ENCODE assay signal across 8 cellular contexts in genomic region chr1:16979475-16980327, GRCh38. TPM values are rescaled to one million over a fixed set of nuclear protein-coding genes. Genes with fewer than 3 reads are reported as not detected.
A peak's percentile ranks its signal among the peaks of the same experiment; 100 is the strongest.
DNase-seq lines count a peak whose midpoint lies in the region; ATAC-seq and TF ChIP-seq lines count a peak whose summit lies in the region.

No MANE protein-coding gene starts in this region.

- no peaks in the 10 kb centered on the region for H3K36me3 Mint-ChIP-seq in CD8-positive, alpha-beta T cell
- no peaks in the 10 kb centered on the region for H3K36me3 Mint-ChIP-seq in activated CD8-positive, alpha-beta T cell treated with anti-CD3 and anti-CD28 coated beads, Interleukin-2, amount 10 ng/mL, durations not matched to agents 7 days and 5 days (ENCODE audit: low read depth)

- no peaks in the 10 kb centered on the region for H3K9me3 ChIP-seq in CD8-positive, alpha-beta T cell (ENCODE audit: low read length)
- no peaks in the 10 kb centered on the region for H3K9me3 ChIP-seq in SJSA1 (replicated peaks)
- no peaks in the 10 kb centered on the region for H3K9me3 ChIP-seq in psoas muscle

- no peaks in the 10 kb centered on the region for H3K36me3 ChIP-seq in CD8-positive, alpha-beta T cell (ENCODE audit: insufficient read depth, low read length)
- H3K36me3 ChIP-seq in SJSA1 (no peaks in the 10 kb centered on the region), psoas muscle (ENCODE audit: insufficient read depth in 1 of 2, low read depth in 1 of 2) (no peaks in the 10 kb centered on the region)

- no peaks in the 10 kb centered on the region for H3K9me3 Mint-ChIP-seq in CD8-positive, alpha-beta T cell
- no peaks in the 10 kb centered on the region for H3K9me3 Mint-ChIP-seq in activated CD8-positive, alpha-beta T cell treated with anti-CD3 and anti-CD28 coated beads, Interleukin-2, amount 10 ng/mL, durations not matched to agents 7 days and 5 days (ENCODE audit: insufficient read depth)

- H3K4me3 ChIP-seq in CD8-positive, alpha-beta T cell (ENCODE audit: low read depth, low read length), result no peak overlapping the region
- H3K4me3 ChIP-seq in SJSA1, result peak overlapping the region; percentile 45
- H3K4me3 ChIP-seq in fibroblast of villous mesenchyme (ENCODE audit: low read depth, low read length), result peak overlapping the region; percentile 71
- H3K4me3 ChIP-seq in psoas muscle, result peak overlapping the region; percentile 55

- peak overlapping the region; percentile 39 for H3K4me3 Mint-ChIP-seq in CD8-positive, alpha-beta T cell
- H3K4me3 Mint-ChIP-seq in activated CD8-positive, alpha-beta T cell treated with anti-CD3 and anti-CD28 coated beads, Interleukin-2, amount 10 ng/mL, durations not matched to agents 7 days and 5 days, result no peak overlapping the region

- peaks cover 6% of the 10 kb centered on the region for H3K4me1 Mint-ChIP-seq in CD8-positive, alpha-beta T cell (ENCODE audit: low read depth)
- peaks cover 9% of the 10 kb centered on the region for H3K4me1 Mint-ChIP-seq in activated CD8-positive, alpha-beta T cell treated with anti-CD3 and anti-CD28 coated beads, Interleukin-2, amount 10 ng/mL, durations not matched to agents 7 days and 5 days (ENCODE audit: low read depth)

- H3K4me1 ChIP-seq in CD8-positive, alpha-beta T cell (ENCODE audit: insufficient read depth, low read length), result no peaks in the 10 kb centered on the region
- H3K4me1 ChIP-seq in SJSA1 (replicated peaks) (peaks cover 23% of the 10 kb centered on the region), psoas muscle (no peaks in the 10 kb centered on the region)

- POLR2A ChIA-PET in CD8-positive, alpha-beta T cell (lab: Charles Lee), result no interaction called here
- POLR2A ChIA-PET in activated CD8-positive, alpha-beta T cell treated with anti-CD3 and anti-CD28 coated beads, Interleukin-2, amount 10 ng/mL, durations not matched to agents 7 days and 5 days (lab: Charles Lee), result no interaction called here

- H3K27me3 ChIP-seq in CD8-positive, alpha-beta T cell (ENCODE audit: insufficient read depth, low read length), result peaks cover 6% of the 10 kb centered on the region
- H3K27me3 ChIP-seq in SJSA1 (replicated peaks) (no peaks in the 10 kb centered on the region), psoas muscle (ENCODE audit: insufficient read depth in 3 of 3, low read length in 2 of 3) (peaks cover 0 to 18% (median 10%) of the 10 kb centered on the region in 3 donors)

- CTCF ChIA-PET in CD8-positive, alpha-beta T cell (lab: Charles Lee), result no interaction called here
- CTCF ChIA-PET in activated CD8-positive, alpha-beta T cell treated with anti-CD3 and anti-CD28 coated beads, Interleukin-2, amount 10 ng/mL, durations not matched to agents 7 days and 5 days (lab: Charles Lee), result interaction anchor here (0.7 to 2.4 kb wide), 2 partner anchors 19 to 68 kb away, joined by 3 to 16 read pairs; no protein-coding TSS in a partner anchor

- 23 to 26% (median 23%) methylated on average over 38 to 44 of the region's 44 CpGs for WGBS in psoas muscle, 3 donors

- TF ChIP-seq CTCF in CD8-positive, alpha-beta T cell (IDR thresholded peaks at IDR 0.05), result no peak
- TF ChIP-seq CTCF in fibroblast of villous mesenchyme (IDR thresholded peaks at IDR 0.05; ENCODE audit: insufficient read depth, low read depth, low read length), result no peak
- TF ChIP-seq CTCF in psoas muscle (IDR thresholded peaks at IDR 0.05), result no peak

- no peak for ATAC-seq in CD8-positive, alpha-beta T cell
- no peak for ATAC-seq in psoas muscle
- no peak for ATAC-seq in activated CD8-positive, alpha-beta T cell treated with anti-CD3 and anti-CD28 coated beads, Interleukin-2, amount 10 ng/mL, durations not matched to agents 7 days and 5 days
- no peak for ATAC-seq in HG03095 (IDR thresholded peaks at IDR 0.05; ENCODE audit: unreplicated experiment)

- intact Hi-C loops in CD8-positive, alpha-beta T cell (cut with DNase I, micrococcal nuclease), result no loop called here
- intact Hi-C loops in psoas muscle (cut with DNase I), result no loop called here

- no peak for DNase-seq in CD8-positive, alpha-beta T cell
- no peak for DNase-seq in SJSA1 (ENCODE audit: low read depth in 1 of 2, low spot score in 2 of 2)
- peak; percentile 51 for DNase-seq in fibroblast of villous mesenchyme (ENCODE audit: low read depth)
- no peak for DNase-seq in psoas muscle
- DNase-seq in NCI-H2107 (lab: John Stamatoyannopoulos, UW), result no peak
- no peak for DNase-seq in SW480 (ENCODE audit: low spot score)
- no peak for DNase-seq in activated CD8-positive, alpha-beta T cell treated with anti-CD3 and anti-CD28 coated beads, Interleukin-2, amount 10 ng/mL, durations not matched to agents 7 days and 5 days

- H3K27me3 Mint-ChIP-seq in CD8-positive, alpha-beta T cell (ENCODE audit: low read depth), result peaks cover 18% of the 10 kb centered on the region
- H3K27me3 Mint-ChIP-seq in activated CD8-positive, alpha-beta T cell treated with anti-CD3 and anti-CD28 coated beads, Interleukin-2, amount 10 ng/mL, durations not matched to agents 7 days and 5 days (ENCODE audit: low read depth), result peaks cover 20% of the 10 kb centered on the region

- no peak overlapping the region for H3K27ac Mint-ChIP-seq in CD8-positive, alpha-beta T cell
- H3K27ac Mint-ChIP-seq in activated CD8-positive, alpha-beta T cell treated with anti-CD3 and anti-CD28 coated beads, Interleukin-2, amount 10 ng/mL, durations not matched to agents 7 days and 5 days, result no peak overlapping the region

- no peak overlapping the region for H3K27ac ChIP-seq in CD8-positive, alpha-beta T cell (ENCODE audit: low read depth, low read length)
- no peak overlapping the region for H3K27ac ChIP-seq in SJSA1
- H3K27ac ChIP-seq in psoas muscle, result no peak overlapping the region

RNA-seq across cellular contexts. Expression of gene MFAP2, which starts 0.7 kb away (rescaled TPM):
- not detected for total RNA-seq in CD8-positive, alpha-beta T cell
- 9.3 and 16.7 TPM in 2 replicates for total RNA-seq in SJSA1 (2014; rRNA removed; shearing (Covaris generic))
- 33.2 and 70.2 TPM in 2 replicates for total RNA-seq in fibroblast of villous mesenchyme
- 1 to 10 TPM in 2 of 4 donors, under 1 TPM in 2; 0.57 to 4.0 (median 1.1) TPM for total RNA-seq in psoas muscle
- polyA plus RNA-seq in psoas muscle, result 1 to 10 TPM in 1 of 3 donors, under 1 TPM in 2; 0.40 to 1.5 (median 0.49) TPM
- total RNA-seq in activated CD8-positive, alpha-beta T cell treated with anti-CD3 and anti-CD28 coated beads, Interleukin-2, amount 10 ng/mL, durations not matched to agents 7 days and 5 days, result not detected

RNA-seq across cellular contexts. Expression of gene ATP13A2, which starts 32.0 kb away (rescaled TPM):
- total RNA-seq in CD8-positive, alpha-beta T cell, result 10 to 100 TPM; 23.4 to 24.2 TPM
- total RNA-seq in SJSA1 (2014; rRNA removed; shearing (Covaris generic)), result 15.2 and 17.1 TPM in 2 replicates
- total RNA-seq in fibroblast of villous mesenchyme, result 40.2 and 42.2 TPM in 2 replicates
- total RNA-seq in psoas muscle, result 10 to 100 TPM; 13.9 to 30.6 (median 22.6) TPM
- polyA plus RNA-seq in psoas muscle, result 10 to 100 TPM; 17.3 to 22.6 (median 19.4) TPM
- total RNA-seq in activated CD8-positive, alpha-beta T cell treated with anti-CD3 and anti-CD28 coated beads, Interleukin-2, amount 10 ng/mL, durations not matched to agents 7 days and 5 days, result 10 to 100 TPM; 42.7 to 51.4 TPM

RNA-seq across cellular contexts. Expression of gene CROCC, which starts 58.0 kb away (rescaled TPM):
- total RNA-seq in CD8-positive, alpha-beta T cell, result 10 to 100 TPM; 51.2 to 54.0 TPM
- 11.2 and 21.7 TPM in 2 replicates for total RNA-seq in SJSA1 (2014; rRNA removed; shearing (Covaris generic))
- total RNA-seq in fibroblast of villous mesenchyme (13.8 and 22.2 TPM in 2 replicates), psoas muscle (1 to 10 TPM; 3.1 to 6.4 (median 4.3) TPM)
- 1 to 10 TPM; 3.6 to 6.5 (median 4.8) TPM for polyA plus RNA-seq in psoas muscle
- total RNA-seq in activated CD8-positive, alpha-beta T cell treated with anti-CD3 and anti-CD28 coated beads, Interleukin-2, amount 10 ng/mL, durations not matched to agents 7 days and 5 days, result 10 to 100 TPM; 31.7 to 33.1 TPM
